ENCODE assay signal across 8 cellular contexts in genomic region chr12:25195056-25195971, GRCh38. TPM values are rescaled to one million over a fixed set of nuclear protein-coding genes. Genes with fewer than 3 reads are reported as not detected.
DNase-seq lines count a peak whose midpoint lies in the region; ATAC-seq and TF ChIP-seq lines count a peak whose summit lies in the region.

A gene with protein sequence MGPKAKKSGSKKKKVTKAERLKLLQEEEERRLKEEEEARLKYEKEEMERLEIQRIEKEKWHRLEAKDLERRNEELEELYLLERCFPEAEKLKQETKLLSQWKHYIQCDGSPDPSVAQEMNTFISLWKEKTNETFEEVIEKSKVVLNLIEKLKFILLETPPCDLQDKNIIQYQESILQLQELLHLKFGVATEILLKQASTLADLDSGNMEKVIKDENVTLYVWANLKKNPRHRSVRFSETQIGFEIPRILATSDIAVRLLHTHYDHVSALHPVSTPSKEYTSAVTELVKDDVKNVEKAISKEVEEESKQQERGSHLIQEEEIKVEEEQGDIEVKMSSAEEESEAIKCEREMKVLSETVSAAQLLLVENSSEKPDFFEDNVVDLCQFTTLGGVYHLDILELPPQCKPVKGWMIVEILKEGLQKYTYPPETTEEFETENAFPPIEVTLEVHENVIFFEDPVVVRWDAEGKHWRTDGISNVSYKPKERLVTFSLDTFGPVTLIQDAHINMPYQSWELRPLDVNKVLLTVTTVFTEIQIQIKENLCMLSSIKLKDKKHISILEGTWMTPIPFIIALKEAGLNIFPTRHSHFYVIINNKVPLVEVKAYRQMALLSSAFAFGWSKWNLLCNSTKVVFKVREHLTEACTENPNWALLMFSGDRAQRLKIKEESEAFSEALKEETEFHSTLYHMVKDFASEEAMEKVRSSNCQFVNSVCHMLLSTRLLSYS (minus strand): TSS chr12:25195160. CDS start chr12:25195078, 82 bp downstream.
A gene with protein sequence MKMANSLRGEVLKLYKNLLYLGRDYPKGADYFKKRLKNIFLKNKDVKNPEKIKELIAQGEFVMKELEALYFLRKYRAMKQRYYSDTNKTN (plus strand): TSS chr12:25195237. CDS start chr12:25203957, 8,720 bp downstream.

- no peaks in the 10 kb centered on the region for H3K79me2 ChIP-seq in DND-41 (ENCODE audit: insufficient read depth, low read length)

- H3K4me3 ChIP-seq in DND-41 (ENCODE audit: low read depth in 1 of 2, low read length in 2 of 2) (peak within 1 kb of the TSS; percentile 36 to 94), Peyer's patch (peak within 1 kb of the TSS; percentile 73 to 94 (median 76)), esophagus squamous epithelium (peak within 1 kb of the TSS; percentile 70 to 90 (median 82)), muscle layer of duodenum (ENCODE audit: low read depth in 1 of 2, low read length in 2 of 2) (peak within 1 kb of the TSS; percentile 78 to 86)

- ATAC-seq in DND-41 (ENCODE audit: insufficient read depth, low read depth), result peak; percentile 96
- ATAC-seq in GM21825 (IDR thresholded peaks at IDR 0.05; ENCODE audit: unreplicated experiment), result peak; percentile 95

- DNase-seq in DND-41 (peak; percentile 95), Peyer's patch (peak; percentile 99 to 100 (median 99)), activated T-helper 1 cell treated with Interleukin-2 at 50 U/mL for 16 hours (ENCODE audit: low read depth) (peak; percentile 90), esophagus squamous epithelium (lab: John Stamatoyannopoulos, UW) (peak; percentile 60)
- DNase-seq in stimulated activated CD8-positive, alpha-beta memory T cell treated with anti-CD3 and anti-CD28 coated beads, Interleukin-7, amount 100 ng/mL, for 24 hours (ENCODE audit: low read depth), result peak; percentile 96

- H4K20me1 ChIP-seq in DND-41 (ENCODE audit: insufficient read depth, low read length), result no peaks in the 10 kb centered on the region

- no peaks in the 10 kb centered on the region for H3K9me3 ChIP-seq in DND-41 (ENCODE audit: insufficient read depth, low read length, severe bottlenecking)
- no peaks in the 10 kb centered on the region for H3K9me3 ChIP-seq in KOPT-K1 (ENCODE audit: insufficient read depth, low read length, poor library complexity, severe bottlenecking)
- no peaks in the 10 kb centered on the region for H3K9me3 ChIP-seq in Peyer's patch
- H3K9me3 ChIP-seq in esophagus squamous epithelium, result no peaks in the 10 kb centered on the region
- no peaks in the 10 kb centered on the region for H3K9me3 ChIP-seq in muscle layer of duodenum (ENCODE audit: control insufficient read depth in 1 of 2, low read length in 2 of 2)

- H3K27me3 ChIP-seq in DND-41 (ENCODE audit: insufficient read depth, low read length, poor library complexity) (no peaks in the 10 kb centered on the region), Peyer's patch (no peaks in the 10 kb centered on the region), esophagus squamous epithelium (no peaks in the 10 kb centered on the region), muscle layer of duodenum (ENCODE audit: low read depth, low read length) (no peaks in the 10 kb centered on the region)

- intact Hi-C loops in esophagus squamous epithelium (cut with DNase I), result no loop called here

- TF ChIP-seq CTCF in DND-41 (IDR thresholded peaks at IDR 0.05; ENCODE audit: borderline replicate concordance, extremely low read depth, low read length, poor library complexity, severe bottlenecking) (no peak), Peyer's patch (IDR thresholded peaks at IDR 0.05) (peak in 3 of 6 experiments; percentile 7 to 27 (median 21)), esophagus squamous epithelium (IDR thresholded peaks at IDR 0.05) (peak in 1 of 6 experiments; percentile 4)

- peak within 1 kb of the TSS; percentile 85 for H3K27ac ChIP-seq in DND-41 (ENCODE audit: low read length)
- H3K27ac ChIP-seq in KOPT-K1 (ENCODE audit: low read depth, low read length, poor library complexity, severe bottlenecking), result peak within 1 kb of the TSS; percentile 73
- peak within 1 kb of the TSS; percentile 86 to 96 (median 93) for H3K27ac ChIP-seq in Peyer's patch
- peak within 1 kb of the TSS; percentile 87 to 96 (median 96) for H3K27ac ChIP-seq in esophagus squamous epithelium
- peak within 1 kb of the TSS; percentile 96 for H3K27ac ChIP-seq in muscle layer of duodenum (ENCODE audit: low read length)

- TF ChIP-seq POLR2A in Peyer's patch (IDR thresholded peaks at IDR 0.05) (peak; percentile 29 to 88), esophagus squamous epithelium (IDR thresholded peaks at IDR 0.05) (peak in 2 of 4 donors; percentile 64 to 70)

- H3K9ac ChIP-seq in DND-41 (ENCODE audit: low read depth, low read length), result peak within 1 kb of the TSS; percentile 65

- H2AFZ ChIP-seq in DND-41 (ENCODE audit: low read depth, low read length), result peak within 1 kb of the TSS; percentile 83

- H3K4me1 ChIP-seq in DND-41 (ENCODE audit: insufficient read depth, low read length), result peaks cover 20% of the 10 kb centered on the region
- peaks cover 0 to 11% (median 0%) of the 10 kb centered on the region in 4 donors for H3K4me1 ChIP-seq in Peyer's patch
- H3K4me1 ChIP-seq in esophagus squamous epithelium, result peaks cover 0 to 22% (median 12%) of the 10 kb centered on the region in 3 donors
- H3K4me1 ChIP-seq in muscle layer of duodenum (ENCODE audit: control insufficient read depth in 1 of 2, insufficient read depth in 2 of 2, low read length in 2 of 2), result peaks cover 0 to 13% of the 10 kb centered on the region in 2 donors

- WGBS in esophagus squamous epithelium, 2 donors, result 0 to 1% methylated on average over 11 to 29 of the region's 54 CpGs

- H3K36me3 ChIP-seq in DND-41 (ENCODE audit: insufficient read depth, low read length), result no peaks in the 10 kb centered on the region
- H3K36me3 ChIP-seq in KOPT-K1 (ENCODE audit: insufficient read depth, low read length), result no peaks in the 10 kb centered on the region
- H3K36me3 ChIP-seq in Peyer's patch, result no peaks in the 10 kb centered on the region
- no peaks in the 10 kb centered on the region for H3K36me3 ChIP-seq in esophagus squamous epithelium
- H3K36me3 ChIP-seq in muscle layer of duodenum (ENCODE audit: control insufficient read depth in 1 of 2, insufficient read depth in 2 of 2, low read length in 2 of 2), result no peaks in the 10 kb centered on the region

- peak within 1 kb of the TSS; percentile 98 for H3K4me2 ChIP-seq in DND-41 (ENCODE audit: insufficient read depth, low read length)

RNA-seq across cellular contexts. Expression of the first gene that starts in this region (rescaled TPM):
- 1 to 10 TPM in 1 of 4 donors, not detected in 3; 1.7 TPM for total RNA-seq in Peyer's patch
- total RNA-seq in esophagus squamous epithelium, result not detected

RNA-seq across cellular contexts. Expression of the second gene that starts in this region (rescaled TPM):
- total RNA-seq in Peyer's patch (10 to 100 TPM; 13.8 to 43.7 (median 32.5) TPM), esophagus squamous epithelium (10 to 100 TPM; 18.3 to 26.7 (median 25.3) TPM)

Comparison
In these comparisons a context has a peak if more than half of its experiments do, and no peak if none do; other contexts are left out.
1. Peak in every context shown above with its lines: DNase-seq, ATAC-seq, H3K4me3 ChIP-seq and H3K27ac ChIP-seq.